ENCODE assay signal across 9 cellular contexts in the genomic region with DNA sequence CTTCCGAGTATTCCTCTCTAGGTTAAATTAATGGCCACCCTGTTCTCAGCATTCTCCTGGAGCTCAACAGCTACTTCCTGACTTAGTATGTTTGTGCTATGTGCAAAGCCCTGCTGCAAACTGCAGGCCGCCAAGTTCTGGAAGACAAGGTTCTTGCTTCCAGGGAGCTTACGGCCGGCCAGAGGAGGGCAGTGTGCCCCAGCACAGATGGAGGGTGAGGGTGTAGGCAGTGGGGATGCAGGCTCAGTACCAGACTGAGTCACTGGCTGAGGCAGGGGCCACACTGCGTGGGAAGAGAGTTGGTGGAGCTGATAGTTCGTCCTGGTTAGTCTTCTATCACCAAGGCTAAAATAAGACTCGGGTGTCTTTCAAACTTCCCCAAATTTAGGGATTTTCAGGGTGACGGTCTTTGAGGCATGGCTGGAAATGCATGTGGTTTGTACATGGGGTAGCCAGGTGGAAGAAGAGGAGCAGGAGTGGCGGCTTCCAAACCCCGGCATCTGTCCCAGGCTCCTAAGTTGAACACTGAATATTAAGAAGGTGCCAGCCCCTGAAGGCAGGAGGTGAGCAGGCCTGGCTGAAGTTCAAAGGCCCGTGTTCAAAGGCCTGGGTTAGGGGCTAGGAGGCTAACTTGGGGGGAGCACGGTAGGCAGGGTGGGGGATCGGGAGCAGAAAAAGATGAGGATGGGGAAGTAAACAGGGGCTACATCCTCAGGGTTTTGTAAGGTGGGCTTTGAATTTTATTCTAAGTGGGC. TPM values are rescaled to one million over a fixed set of nuclear protein-coding genes. Genes with fewer than 3 reads are reported as not detected.
DNase-seq lines count a peak whose midpoint lies in the region; ATAC-seq and TF ChIP-seq lines count a peak whose summit lies in the region.
"Had no signal": no experiment of that assay in that cellular context is flagged by ENCODE, and none has a peak within 500 bp of the region (broad histone marks: within the 10 kb centered on the region; RNA-seq: fewer than 3 reads in every experiment).

No MANE protein-coding gene starts in this region.

- TF ChIP-seq CTCF in AG04450 (IDR thresholded peaks at IDR 0.05; ENCODE audit: low read depth, low read length), result peak; percentile 75
- peak; percentile 85 for TF ChIP-seq CTCF in OCI-LY7 (conservative IDR thresholded peaks at IDR 0.05; ENCODE audit: low read length)
- peak in 1 of 2 donors; percentile 31 for TF ChIP-seq CTCF in suprapubic skin (IDR thresholded peaks at IDR 0.05)

- H3K4me2 ChIP-seq in OCI-LY7 (ENCODE audit: low read length), result no peak overlapping the region

- H3K27ac ChIP-seq in AG04450 (ENCODE audit: low read depth, low read length) (peak overlapping the region; percentile 21), OCI-LY7 (ENCODE audit: low read depth, low read length, poor library complexity, severe bottlenecking) (no peak overlapping the region), suprapubic skin (no peak overlapping the region)
- H3K27ac ChIP-seq: tibial artery had no signal

- no peak for ATAC-seq in GM21360 (IDR thresholded peaks at IDR 0.05; ENCODE audit: unreplicated experiment)

- no peaks in the 10 kb centered on the region for H3K9me2 ChIP-seq in OCI-LY7 (ENCODE audit: insufficient read depth, low read length)

- no peak for TF ChIP-seq EP300 in suprapubic skin (IDR thresholded peaks at IDR 0.05)

- H4K20me1 ChIP-seq in OCI-LY7 (ENCODE audit: insufficient read depth, low read length), result no peaks in the 10 kb centered on the region

- no peak for DNase-seq in AG04450 (ENCODE audit: low read depth, low spot score)
- peak; percentile 62 for DNase-seq in G401 (ENCODE audit: low spot score)
- DNase-seq in OCI-LY7 (ENCODE audit: low spot score), result peak; percentile 75
- DNase-seq in fibroblast of gingiva (ENCODE audit: low read depth), result peak; percentile 35
- peak; percentile 49 to 72 for DNase-seq in suprapubic skin (ENCODE audit: low spot score in 2 of 2)
- no peak for DNase-seq in superior temporal gyrus (ENCODE audit: extremely low spot score)
- no peak for DNase-seq in SW480 (ENCODE audit: low spot score)

- H2AFZ ChIP-seq in OCI-LY7 (ENCODE audit: low read length), result 0 out of 2 replicates have a peak overlapping the region, but pooled peaks have one; percentile 30

- TF ChIP-seq POLR2A in suprapubic skin (IDR thresholded peaks at IDR 0.05), result no peak

- peaks cover 5% of the 10 kb centered on the region; the same call in 1 of the 2 replicates for H3K79me2 ChIP-seq in OCI-LY7 (ENCODE audit: insufficient read depth, low read depth, low read length)

- intact Hi-C loops in OCI-LY7 (cut with micrococcal nuclease; ENCODE audit: unreplicated experiment), result loop anchor here (1.0 kb wide), 1 partner anchor 70 kb away; no protein-coding TSS in a partner anchor

- CTCF ChIA-PET in AG04450 (lab: Charles Lee), result interaction anchor here (0.6 to 9.5 kb wide), 26 partner anchors 9 to 957 kb away, joined by 3 to 489 read pairs (median 4); a partner anchor contains a TSS
- CTCF ChIA-PET in OCI-LY7 (lab: Charles Lee; ENCODE audit: unreplicated experiment), result interaction anchor here (0.6 to 1.5 kb wide), 6 partner anchors 9 to 79 kb away, joined by 3 to 14 read pairs (median 5); a partner anchor contains a TSS

- H3K36me3 ChIP-seq in OCI-LY7 (ENCODE audit: insufficient read depth, low read length), result peaks cover 4% of the 10 kb centered on the region; the same call in 1 of the 2 replicates
- H3K36me3 ChIP-seq in suprapubic skin, result no peaks in the 10 kb centered on the region
- H3K36me3 ChIP-seq: tibial artery had no signal

- H3K4me3 ChIP-seq in AG04450 (ENCODE audit: low read depth, low read length) (no peak overlapping the region), OCI-LY7 (ENCODE audit: low read depth, low read length, poor library complexity, severe bottlenecking) (no peak overlapping the region), suprapubic skin (no peak overlapping the region)
- H3K4me3 ChIP-seq: tibial artery had no signal

- H3K9me3 ChIP-seq in AG04450 (ENCODE audit: control insufficient read depth, insufficient read depth, low read length) (no peaks in the 10 kb centered on the region), OCI-LY7 (ENCODE audit: low read length) (no peaks in the 10 kb centered on the region), suprapubic skin (no peaks in the 10 kb centered on the region)
- H3K9me3 ChIP-seq: tibial artery had no signal

- H3K4me1 ChIP-seq in OCI-LY7 (ENCODE audit: insufficient read depth, low read length, poor library complexity, severe bottlenecking) (peaks cover 36% of the 10 kb centered on the region), suprapubic skin (peaks cover 35% of the 10 kb centered on the region)

- no TSS peak for BruUV-seq in OCI-LY7 (replicated peaks; lab: Mats Ljungman, UMichigan)

- in situ Hi-C loops in G401 (cut with HindIII; ENCODE audit: low sequenced_read_pairs), result loop anchor here (25.0 kb wide), 1 partner anchor 123 kb away; no protein-coding TSS in a partner anchor

- POLR2A ChIA-PET in AG04450 (lab: Yijun Ruan, JAX), result interaction anchor here (0.6 to 2.0 kb wide), 2 partner anchors 43 to 83 kb away, joined by 3 to 10 read pairs; a partner anchor contains a TSS
- POLR2A ChIA-PET in OCI-LY7 (lab: Charles Lee), result interaction anchor here (0.6 to 10.4 kb wide), 7 partner anchors 17 to 71 kb away, joined by 3 to 183 read pairs (median 4); a partner anchor contains a TSS

- 44% methylated on average over 12 of the region's 13 CpGs for WGBS in suprapubic skin

- peaks cover 4% of the 10 kb centered on the region for H3K27me3 ChIP-seq in AG04450 (ENCODE audit: control insufficient read depth, insufficient read depth, low read length)
- no peaks in the 10 kb centered on the region for H3K27me3 ChIP-seq in suprapubic skin

RNA-seq across cellular contexts. Expression of a gene that starts 42.9 kb away (rescaled TPM):
- 8.3 and 8.6 TPM in 2 replicates for polyA plus RNA-seq in AG04450 (2011; rRNA removed)
- 15.4 and 20.2 TPM in 2 replicates for polyA minus RNA-seq in AG04450 (2011; rRNA and poly(A)+ RNA removed)
- total RNA-seq in G401 (2014; rRNA removed; shearing (Covaris generic)), result 4.6 and 5.1 TPM in 2 replicates
- total RNA-seq in OCI-LY7 (2014; rRNA removed; shearing (Covaris generic)), result 26.4 and 29.1 TPM in 2 replicates
- total RNA-seq in OCI-LY7 (2022) (82.7 and 88.3 TPM in 2 replicates), suprapubic skin (10 to 100 TPM; 30.9 to 52.6 (median 43.8) TPM)

Comparison
In these comparisons a context has a peak if more than half of its experiments do, and no peak if none do; other contexts are left out.
1. DNase-seq: peak in G401 (single experiment), OCI-LY7 (single experiment), fibroblast of gingiva (single experiment) and suprapubic skin (2 of 2); none in AG04450 (single experiment), superior temporal gyrus (single experiment) and SW480 (single experiment).